Comparison of ENCODE assay signal across 12 cellular contexts in genomic region chr3:50265988-50266387, GRCh38. TPM values are rescaled to one million over a fixed set of nuclear protein-coding genes. Genes with fewer than 3 reads are reported as not detected.
A peak's percentile ranks its signal among the peaks of the same experiment; 100 is the strongest.
DNase-seq lines count a peak whose midpoint lies in the region; ATAC-seq, FAIRE-seq and TF ChIP-seq lines count a peak whose summit lies in the region.
"Had no signal": no experiment of that assay in that cellular context is flagged by ENCODE, and none has a peak within 500 bp of the region (broad histone marks: within the 10 kb centered on the region; RNA-seq: fewer than 3 reads in every experiment).

No MANE protein-coding gene starts in this region.

- H3K23me2 ChIP-seq in H1 (ENCODE audit: low read depth, low read length), result peaks cover 4% of the 10 kb centered on the region; the same call in 1 of the 2 replicates

- H4K20me1 ChIP-seq in H1 (replicated peaks in 1 of 2; ENCODE audit: control insufficient read depth in 1 of 2, insufficient read depth in 2 of 2, low read length in 2 of 2), result peaks cover 0 to 1% of the 10 kb centered on the region in 2 experiments

- H4K8ac ChIP-seq in H1 (ENCODE audit: extremely low read depth, insufficient read depth, low read length), result peak overlapping the region; percentile 82; the same call in 1 of the 2 replicates

- H3K27me3 Mint-ChIP-seq in nephron progenitor cell (ENCODE audit: low read depth, poor library complexity), result peaks cover 2% of the 10 kb centered on the region
- no peaks in the 10 kb centered on the region for H3K27me3 Mint-ChIP-seq in effector memory CD8-positive, alpha-beta T cell

- no peak overlapping the region for H3K23ac ChIP-seq in H1 (ENCODE audit: insufficient read length)

- H2BK12ac ChIP-seq in H1 (ENCODE audit: low read depth, low read length), result 0 out of 2 replicates have a peak overlapping the region, but pooled peaks have one; percentile 91

- POLR2A ChIA-PET in H1 (lab: Charles Lee; ENCODE audit: partially characterized antibody), result interaction anchor here (0.6 to 3.5 kb wide), 5 partner anchors 12 to 71 kb away, joined by 3 to 19 read pairs (median 4); partner anchors contain the start of genes GNAI2 and LSMEM2

- H3K4me2 ChIP-seq in H1 (ENCODE audit: insufficient read depth in 1 of 2, low read depth in 2 of 2, low read length in 2 of 2), result no peak overlapping the region

- H3K27ac Mint-ChIP-seq in nephron progenitor cell, result peak overlapping the region; percentile 91
- peak overlapping the region in 1 of 2 donors; percentile 75 for H3K27ac Mint-ChIP-seq in effector memory CD8-positive, alpha-beta T cell
- H3K27ac Mint-ChIP-seq: activated B cell treated with CpG ODN at 0.5 μM for 24 hours had no signal

- no peaks in the 10 kb centered on the region for H3K79me1 ChIP-seq in H1 (ENCODE audit: low read depth, low read length)

- H3K36me3 Mint-ChIP-seq in nephron progenitor cell (ENCODE audit: low read depth), result no peaks in the 10 kb centered on the region
- peaks cover 18% of the 10 kb centered on the region for H3K36me3 Mint-ChIP-seq in effector memory CD8-positive, alpha-beta T cell (ENCODE audit: insufficient read depth)
- H3K36me3 Mint-ChIP-seq: naive thymus-derived CD4-positive, alpha-beta T cell had no signal

- TF ChIP-seq RAD21 in H1 (IDR thresholded peaks at IDR 0.05 in 1 of 2, conservative IDR thresholded peaks at IDR 0.05 in 1 of 2; ENCODE audit: low read depth in 2 of 2, low read length in 2 of 2), result no peak

- peak overlapping the region; percentile 86; the same call in 1 of the 2 replicates for H2BK5ac ChIP-seq in H1 (ENCODE audit: low read depth, low read length)

- ATAC-seq in GM21825 (IDR thresholded peaks at IDR 0.05; ENCODE audit: unreplicated experiment), result no peak
- ATAC-seq in effector memory CD8-positive, alpha-beta T cell (replicated peaks), result no peak
- ATAC-seq: naive thymus-derived CD4-positive, alpha-beta T cell had no signal

- TF ChIP-seq CTCF in H1 (IDR thresholded peaks at IDR 0.05; ENCODE audit: control extremely low read depth in 1 of 3, insufficient read depth in 1 of 3, low read depth in 1 of 3, low read length in 3 of 3) (no peak), nephron progenitor cell (IDR thresholded peaks at IDR 0.05) (no peak), tibial artery (IDR thresholded peaks at IDR 0.05) (no peak)

- peak overlapping the region; percentile 48; the same call in 1 of the 2 replicates for H3K18ac ChIP-seq in H1 (ENCODE audit: extremely low read depth, low read length)

- no peaks in the 10 kb centered on the region for H3K9me3 ChIP-seq in NT2/D1 (ENCODE audit: insufficient read depth, low read length)
- no peaks in the 10 kb centered on the region for H3K9me3 ChIP-seq in H1 (ENCODE audit: insufficient read depth in 2 of 2, low read depth in 1 of 2, low read length in 1 of 2)
- H3K9me3 ChIP-seq in tibial artery, result no peaks in the 10 kb centered on the region
- H3K9me3 ChIP-seq in SJCRH30 (replicated peaks), result no peaks in the 10 kb centered on the region

- no peaks in the 10 kb centered on the region for H3K9me3 Mint-ChIP-seq in nephron progenitor cell
- H3K9me3 Mint-ChIP-seq in effector memory CD8-positive, alpha-beta T cell, result no peaks in the 10 kb centered on the region
- H3K9me3 Mint-ChIP-seq: activated B cell treated with CpG ODN at 0.5 μM for 24 hours; naive thymus-derived CD4-positive, alpha-beta T cell had no signal

- CTCF ChIA-PET in H1 (lab: Charles Lee; ENCODE audit: partially characterized antibody), result interaction anchor here (0.9 to 53.5 kb wide), 8 partner anchors 8 to 97 kb away, joined by 3 to 2149 read pairs (median 76); partner anchors contain the start of genes GNAI2, GNAT1, HYAL2 and LSMEM2

- no peak for TF ChIP-seq EP300 in H1 (IDR thresholded peaks at IDR 0.05; ENCODE audit: borderline replicate concordance in 1 of 2, low read depth in 2 of 2, low read length in 2 of 2)

- no peak overlapping the region for H2AFZ ChIP-seq in H1 (ENCODE audit: low read length)

- H3K4me3 Mint-ChIP-seq in nephron progenitor cell, result no peak overlapping the region
- H3K4me3 Mint-ChIP-seq in effector memory CD8-positive, alpha-beta T cell, result no peak overlapping the region
- H3K4me3 Mint-ChIP-seq: activated B cell treated with CpG ODN at 0.5 μM for 24 hours; naive thymus-derived CD4-positive, alpha-beta T cell had no signal

- H2BK20ac ChIP-seq in H1 (ENCODE audit: low read length), result peak overlapping the region; percentile 95

- H2BK15ac ChIP-seq in H1 (ENCODE audit: low read length), result peak overlapping the region; percentile 95; the same call in 1 of the 2 replicates

- WGBS in H1 (ENCODE audit: extremely low coverage in 1 of 2, insufficient coverage in 1 of 2, insufficient read length in 1 of 2, insufficient replicate concordance in 2 of 2, low coverage in 1 of 2, low lambda C conversion rate in 2 of 2, missing lambda C conversion rate in 1 of 2), 2 experiments, result 82% methylated on average over 6 of the region's 6 CpGs; no CpG with 5 or more reads in 1 of the 2 experiments

- DNase-seq in NT2/D1 (ENCODE audit: low read depth, low spot score) (no peak), H1 (ENCODE audit: low read depth in 1 of 2, low spot score in 2 of 2) (no peak), nephron progenitor cell (no peak), tibial artery (no peak), SJCRH30 (no peak)
- no peak for DNase-seq in effector memory CD8-positive, alpha-beta T cell
- DNase-seq: activated B cell treated with CpG ODN at 0.5 μM for 24 hours; amygdala; naive thymus-derived CD4-positive, alpha-beta T cell; NCI-H446 treated with DMSO at 0.1 percent for 48 hours had no signal

- H4K5ac ChIP-seq in H1 (ENCODE audit: insufficient read length, low read depth, low read length), result no peak overlapping the region

- H3K27ac ChIP-seq in H1 (ENCODE audit: low read depth, low read length), result no peak overlapping the region
- peak overlapping the region; percentile 96 to 98 for H3K27ac ChIP-seq in tibial artery
- no peak overlapping the region for H3K27ac ChIP-seq in SJCRH30

- no peak overlapping the region for H3K14ac ChIP-seq in H1 (ENCODE audit: insufficient read length)

- no peaks in the 10 kb centered on the region for H3K79me2 ChIP-seq in H1 (ENCODE audit: control insufficient read depth in 1 of 2, insufficient read depth in 2 of 2, low read length in 2 of 2)

- H3K9ac ChIP-seq in NT2/D1 (ENCODE audit: insufficient read length, low read depth) (peak overlapping the region; percentile 68), H1 (replicated peaks in 1 of 4; ENCODE audit: extremely low read depth in 1 of 4, low read depth in 3 of 4, low read length in 3 of 4) (no peak overlapping the region)

- H3K4me1 Mint-ChIP-seq in nephron progenitor cell, result peaks cover 87% of the 10 kb centered on the region
- peaks cover 0 to 2% of the 10 kb centered on the region in 2 donors for H3K4me1 Mint-ChIP-seq in effector memory CD8-positive, alpha-beta T cell (ENCODE audit: low read depth in 2 of 2)
- H3K4me1 Mint-ChIP-seq: activated B cell treated with CpG ODN at 0.5 μM for 24 hours had no signal

- no peak for FAIRE-seq in H1 (lab: Jason Lieb, UNC)

- peak overlapping the region; percentile 86 for H3K4ac ChIP-seq in H1 (replicated peaks; ENCODE audit: insufficient read length, low read depth, low read length)

- peak overlapping the region; percentile 95 for H4K91ac ChIP-seq in H1 (replicated peaks; ENCODE audit: insufficient read length, low read length)

- 0 out of 2 replicates have a peak overlapping the region, but pooled peaks have one; percentile 29 for H2AK5ac ChIP-seq in H1 (ENCODE audit: low read depth, low read length)

- no peak overlapping the region for H3K56ac ChIP-seq in H1 (replicated peaks; ENCODE audit: insufficient read length, low read depth, low read length)

- H3K4me1 ChIP-seq in NT2/D1 (ENCODE audit: insufficient read depth, insufficient read length) (peaks cover 70% of the 10 kb centered on the region), H1 (replicated peaks in 1 of 4; ENCODE audit: control insufficient read depth in 3 of 4, insufficient read depth in 4 of 4, low read length in 3 of 4) (peaks cover 0 to 51% (median 38%) of the 10 kb centered on the region in 4 experiments; a peak in 6 of 7 replicates), tibial artery (peaks cover 8 to 88% (median 79%) of the 10 kb centered on the region in 4 donors), SJCRH30 (peaks cover 58% of the 10 kb centered on the region)

- H3K4me3 ChIP-seq in NT2/D1 (ENCODE audit: insufficient read length, low read depth) (no peak overlapping the region), H1 (ENCODE audit: extremely low read depth in 1 of 4, insufficient read depth in 2 of 4, low read depth in 3 of 4, low read length in 4 of 4) (no peak overlapping the region), tibial artery (peak overlapping the region; percentile 65 to 66), SJCRH30 (no peak overlapping the region)

- TF ChIP-seq POLR2A in H1 (IDR thresholded peaks at IDR 0.05; ENCODE audit: control extremely low read depth in 1 of 2, low read depth in 2 of 2, low read length in 2 of 2), result no peak

- intact Hi-C loops in tibial artery (cut with DNase I; ENCODE audit: low total_unique reads), result no loop called here

- H3K27me3 ChIP-seq in NT2/D1 (ENCODE audit: insufficient read depth, insufficient read length) (no peaks in the 10 kb centered on the region), H1 (replicated peaks in 1 of 4; ENCODE audit: control insufficient read depth in 3 of 4, extremely low read depth in 1 of 4, insufficient read depth in 3 of 4, low read length in 3 of 4) (no peaks in the 10 kb centered on the region; a peak in 3 of 7 replicates), tibial artery (no peaks in the 10 kb centered on the region), SJCRH30 (no peaks in the 10 kb centered on the region)

- H2BK120ac ChIP-seq in H1 (replicated peaks; ENCODE audit: low read depth, low read length), result no peak overlapping the region

- H3K36me3 ChIP-seq in NT2/D1 (ENCODE audit: insufficient read depth, insufficient read length, low read length) (peaks cover 13% of the 10 kb centered on the region), H1 (ENCODE audit: control insufficient read depth in 2 of 4, insufficient read depth in 4 of 4, low read length in 3 of 4) (no peaks in the 10 kb centered on the region), tibial artery (no peaks in the 10 kb centered on the region), SJCRH30 (no peaks in the 10 kb centered on the region)

RNA-seq across cellular contexts. Expression of gene SEMA3B, which starts 3.0 kb away (rescaled TPM):
- 4.7 and 4.8 TPM in 2 replicates for total RNA-seq in H1 (2021; fragmentation: NEBNext Ultra II Directional; extraction: Animal tissue kit (Norgen Biotek cat#: 25700))
- polyA plus RNA-seq in H1 (2011; rRNA removed), result 3.0 and 7.1 TPM in 2 replicates
- 7.4 TPM for polyA plus RNA-seq in H1 (2011; cell fraction: cytosol; rRNA removed)
- 37.5 TPM for polyA plus RNA-seq in H1 (2011; cell fraction: nucleus; rRNA removed)
- 3.1 to 6.7 TPM (median 5.4 TPM) in 4 replicates for polyA plus RNA-seq in H1 (2012, experiment 1 of 2)
- polyA plus RNA-seq in H1 (2012, experiment 2 of 2), result 2.1 TPM
- polyA plus RNA-seq in H1 (2013, experiment 1 of 2), result 2.4 TPM
- polyA plus RNA-seq in H1 (2013, experiment 2 of 2), result 2.4 TPM
- polyA minus RNA-seq in H1 (2011; rRNA and poly(A)+ RNA removed), result 1.2 and 1.4 TPM in 2 replicates
- polyA minus RNA-seq in H1 (2011; cell fraction: cytosol; rRNA and poly(A)+ RNA removed), result 9.0 TPM
- 6.6 TPM for polyA minus RNA-seq in H1 (2011; cell fraction: nucleus; rRNA and poly(A)+ RNA removed)
- 3.3 and 4.8 TPM in 2 replicates for total RNA-seq in SJCRH30 (2014; rRNA removed; shearing (Covaris generic))
- total RNA-seq: activated B cell treated with CpG ODN at 0.5 μM for 24 hours had no signal
- polyA plus RNA-seq: naive thymus-derived CD4-positive, alpha-beta T cell had no signal

RNA-seq across cellular contexts. Expression of gene LSMEM2, which starts 12.9 kb away (rescaled TPM):
- total RNA-seq in H1 (2021; fragmentation: NEBNext Ultra II Directional; extraction: Animal tissue kit (Norgen Biotek cat#: 25700)), result 0.57 and 0.58 TPM in 2 replicates
- 0.68 and 0.94 TPM in 2 replicates for polyA plus RNA-seq in H1 (2011; rRNA removed)
- polyA plus RNA-seq in H1 (2011; cell fraction: cytosol; rRNA removed), result 0.74 TPM
- polyA plus RNA-seq in H1 (2011; cell fraction: nucleus; rRNA removed), result 1.1 TPM
- 0.37 to 0.74 TPM (median 0.57 TPM) in 4 replicates for polyA plus RNA-seq in H1 (2012, experiment 1 of 2)
- polyA plus RNA-seq in H1 (2012, experiment 2 of 2), result 0.38 TPM
- 0.20 TPM for polyA plus RNA-seq in H1 (2013, experiment 1 of 2)
- polyA plus RNA-seq in H1 (2013, experiment 2 of 2), result 0.15 TPM
- polyA minus RNA-seq in H1 (2011; rRNA and poly(A)+ RNA removed), result 0.63 and 0.69 TPM in 2 replicates
- polyA minus RNA-seq in H1 (2011; cell fraction: cytosol; rRNA and poly(A)+ RNA removed), result not detected
- not detected for polyA minus RNA-seq in H1 (2011; cell fraction: nucleus; rRNA and poly(A)+ RNA removed)
- not detected in 2 replicates for total RNA-seq in SJCRH30 (2014; rRNA removed; shearing (Covaris generic))
- total RNA-seq: activated B cell treated with CpG ODN at 0.5 μM for 24 hours; naive thymus-derived CD4-positive, alpha-beta T cell; SK-MEL-5 had no signal

RNA-seq across cellular contexts. Expression of gene IFRD2, which starts 26.2 kb away (rescaled TPM):
- total RNA-seq in H1 (2021; fragmentation: NEBNext Ultra II Directional; extraction: Animal tissue kit (Norgen Biotek cat#: 25700)), result 88.8 and 97.8 TPM in 2 replicates
- polyA plus RNA-seq in H1 (2011; rRNA removed), result 76.7 and 123 TPM in 2 replicates
- 76.7 TPM for polyA plus RNA-seq in H1 (2011; cell fraction: cytosol; rRNA removed)
- 310 TPM for polyA plus RNA-seq in H1 (2011; cell fraction: nucleus; rRNA removed)
- 72.6 to 93.2 TPM (median 89.6 TPM) in 4 replicates for polyA plus RNA-seq in H1 (2012, experiment 1 of 2)
- 133 TPM for polyA plus RNA-seq in H1 (2012, experiment 2 of 2)
- polyA plus RNA-seq in H1 (2013, experiment 1 of 2), result 61.4 TPM
- polyA plus RNA-seq in H1 (2013, experiment 2 of 2), result 54.6 TPM
- polyA minus RNA-seq in H1 (2011; rRNA and poly(A)+ RNA removed), result 47.8 and 50.1 TPM in 2 replicates
- polyA minus RNA-seq in H1 (2011; cell fraction: cytosol; rRNA and poly(A)+ RNA removed), result 33.3 TPM
- 86.7 TPM for polyA minus RNA-seq in H1 (2011; cell fraction: nucleus; rRNA and poly(A)+ RNA removed)
- 85.3 and 98.8 TPM in 2 replicates for total RNA-seq in SJCRH30 (2014; rRNA removed; shearing (Covaris generic))

RNA-seq across cellular contexts. Expression of gene GNAI2, which starts 30.0 kb away (rescaled TPM):
- 168 and 169 TPM in 2 replicates for total RNA-seq in H1 (2021; fragmentation: NEBNext Ultra II Directional; extraction: Animal tissue kit (Norgen Biotek cat#: 25700))
- polyA plus RNA-seq in H1 (2011; rRNA removed), result 516 and 539 TPM in 2 replicates
- 378 TPM for polyA plus RNA-seq in H1 (2011; cell fraction: cytosol; rRNA removed)
- 319 TPM for polyA plus RNA-seq in H1 (2011; cell fraction: nucleus; rRNA removed)
- 135 to 260 TPM (median 228 TPM) in 4 replicates for polyA plus RNA-seq in H1 (2012, experiment 1 of 2)
- polyA plus RNA-seq in H1 (2012, experiment 2 of 2), result 195 TPM
- 215 TPM for polyA plus RNA-seq in H1 (2013, experiment 1 of 2)
- polyA plus RNA-seq in H1 (2013, experiment 2 of 2), result 242 TPM
- 310 and 337 TPM in 2 replicates for polyA minus RNA-seq in H1 (2011; rRNA and poly(A)+ RNA removed)
- 106 TPM for polyA minus RNA-seq in H1 (2011; cell fraction: cytosol; rRNA and poly(A)+ RNA removed)
- polyA minus RNA-seq in H1 (2011; cell fraction: nucleus; rRNA and poly(A)+ RNA removed), result 98.5 TPM
- total RNA-seq in SJCRH30 (2014; rRNA removed; shearing (Covaris generic)), result 63.8 and 64.7 TPM in 2 replicates

RNA-seq across cellular contexts. Expression of gene HYAL3, which starts 33.2 kb away (rescaled TPM):
- total RNA-seq in H1 (2021; fragmentation: NEBNext Ultra II Directional; extraction: Animal tissue kit (Norgen Biotek cat#: 25700)), result 3.2 and 4.9 TPM in 2 replicates
- polyA plus RNA-seq in H1 (2011; rRNA removed), result 12.2 and 13.0 TPM in 2 replicates
- 7.5 TPM for polyA plus RNA-seq in H1 (2011; cell fraction: cytosol; rRNA removed)
- polyA plus RNA-seq in H1 (2011; cell fraction: nucleus; rRNA removed), result 9.4 TPM
- 3.3 to 4.6 TPM (median 4.3 TPM) in 4 replicates for polyA plus RNA-seq in H1 (2012, experiment 1 of 2)
- polyA plus RNA-seq in H1 (2012, experiment 2 of 2), result 6.7 TPM
- 3.5 TPM for polyA plus RNA-seq in H1 (2013, experiment 1 of 2)
- 3.8 TPM for polyA plus RNA-seq in H1 (2013, experiment 2 of 2)
- 2.1 and 6.2 TPM in 2 replicates for polyA minus RNA-seq in H1 (2011; rRNA and poly(A)+ RNA removed)
- polyA minus RNA-seq in H1 (2011; cell fraction: cytosol; rRNA and poly(A)+ RNA removed), result 5.6 TPM
- 5.2 TPM for polyA minus RNA-seq in H1 (2011; cell fraction: nucleus; rRNA and poly(A)+ RNA removed)
- 3.6 and 4.5 TPM in 2 replicates for total RNA-seq in SJCRH30 (2014; rRNA removed; shearing (Covaris generic))

Comparison
In these comparisons a context has a peak if more than half of its experiments do, and no peak if none do; other contexts are left out.
1. H3K4me3 ChIP-seq: peak in tibial artery (2 of 2); none in NT2/D1 (single experiment), H1 (0 of 4) and SJCRH30 (single experiment).
2. H3K27ac ChIP-seq: peak in tibial artery (2 of 2); none in H1 (single experiment) and SJCRH30 (single experiment).